Comparison of ENCODE assay signal across 1 cellular context in the genomic region with DNA sequence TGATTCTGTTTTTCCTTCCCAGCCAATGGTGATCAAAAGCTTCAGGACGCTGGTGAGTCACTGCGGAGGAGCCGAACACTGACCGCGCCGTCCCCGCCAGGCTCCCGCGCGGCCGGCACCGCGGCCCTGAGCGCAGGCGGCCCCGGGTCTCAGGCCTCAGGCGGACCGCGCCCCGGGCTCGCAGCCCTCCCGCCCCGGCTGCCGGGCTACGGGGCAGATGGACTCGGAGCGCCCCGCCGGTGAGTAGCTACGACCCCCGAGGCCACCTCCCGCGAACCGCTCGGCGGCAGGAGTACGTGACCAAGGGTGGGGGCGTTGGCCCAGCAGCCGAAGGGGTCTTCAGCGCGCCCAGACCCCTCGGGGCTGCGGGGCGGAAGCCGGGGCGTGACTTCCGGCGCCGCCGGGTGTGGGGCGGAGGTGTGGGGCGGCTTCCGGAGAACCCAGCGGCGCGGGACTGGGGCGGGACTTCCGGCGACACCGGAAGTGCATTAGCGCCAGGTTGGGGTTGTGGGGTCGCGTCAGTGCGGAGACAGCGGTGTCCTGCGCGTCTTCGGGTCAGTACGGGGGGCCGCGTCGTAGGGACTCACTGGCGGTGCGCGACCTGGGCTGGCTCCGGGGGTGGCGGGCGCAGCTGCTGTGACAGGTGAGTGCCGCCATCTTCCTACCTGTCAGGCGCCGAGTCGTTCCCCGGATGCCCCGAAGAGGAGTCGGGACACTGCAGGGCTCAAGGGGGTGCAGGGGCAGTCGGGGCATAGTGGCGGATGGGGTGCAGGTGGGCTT.
TF ChIP-seq lines count a peak whose summit lies in the region.

TSS of gene WDR37 (plus strand) at position 60 of the 780 bp plus-strand sequence. CDS start 15,771 bp downstream, outside the sequence.

TF ChIP-seq in HepG2, 621 proteins besides CTCF, POLR2A, EP300 and RAD21 (continued from another document and continues in another):
- peak; percentile 67 for TF ChIP-seq ZHX2 (IDR thresholded peaks at IDR 0.05; ENCODE audit: low read depth)
- no peak for TF ChIP-seq ZHX2 (CRISPR knock-in tag; IDR thresholded peaks at IDR 0.05; ENCODE audit: borderline replicate concordance)
- peak; percentile 34; the same call in 1 of the 2 replicates for TF ChIP-seq SOX5 (CRISPR knock-in tag; IDR thresholded peaks at IDR 0.05; ENCODE audit: borderline replicate concordance)
- TF ChIP-seq ZNF766 (CRISPR knock-in tag; IDR thresholded peaks at IDR 0.05; ENCODE audit: borderline replicate concordance): 0 out of 2 replicates have a peak, but pooled peaks have one; percentile 27
- no peak for TF ChIP-seq TCF12 (IDR thresholded peaks at IDR 0.05)
- no peak for TF ChIP-seq TCF12 (CRISPR knock-in tag; IDR thresholded peaks at IDR 0.05)
- TF ChIP-seq, protein P1, sequence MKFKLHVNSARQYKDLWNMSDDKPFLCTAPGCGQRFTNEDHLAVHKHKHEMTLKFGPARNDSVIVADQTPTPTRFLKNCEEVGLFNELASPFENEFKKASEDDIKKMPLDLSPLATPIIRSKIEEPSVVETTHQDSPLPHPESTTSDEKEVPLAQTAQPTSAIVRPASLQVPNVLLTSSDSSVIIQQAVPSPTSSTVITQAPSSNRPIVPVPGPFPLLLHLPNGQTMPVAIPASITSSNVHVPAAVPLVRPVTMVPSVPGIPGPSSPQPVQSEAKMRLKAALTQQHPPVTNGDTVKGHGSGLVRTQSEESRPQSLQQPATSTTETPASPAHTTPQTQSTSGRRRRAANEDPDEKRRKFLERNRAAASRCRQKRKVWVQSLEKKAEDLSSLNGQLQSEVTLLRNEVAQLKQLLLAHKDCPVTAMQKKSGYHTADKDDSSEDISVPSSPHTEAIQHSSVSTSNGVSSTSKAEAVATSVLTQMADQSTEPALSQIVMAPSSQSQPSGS (CRISPR knock-in tag; IDR thresholded peaks at IDR 0.05): peak; percentile 40; the same call in 1 of the 2 replicates
- TF ChIP-seq, protein P2, sequence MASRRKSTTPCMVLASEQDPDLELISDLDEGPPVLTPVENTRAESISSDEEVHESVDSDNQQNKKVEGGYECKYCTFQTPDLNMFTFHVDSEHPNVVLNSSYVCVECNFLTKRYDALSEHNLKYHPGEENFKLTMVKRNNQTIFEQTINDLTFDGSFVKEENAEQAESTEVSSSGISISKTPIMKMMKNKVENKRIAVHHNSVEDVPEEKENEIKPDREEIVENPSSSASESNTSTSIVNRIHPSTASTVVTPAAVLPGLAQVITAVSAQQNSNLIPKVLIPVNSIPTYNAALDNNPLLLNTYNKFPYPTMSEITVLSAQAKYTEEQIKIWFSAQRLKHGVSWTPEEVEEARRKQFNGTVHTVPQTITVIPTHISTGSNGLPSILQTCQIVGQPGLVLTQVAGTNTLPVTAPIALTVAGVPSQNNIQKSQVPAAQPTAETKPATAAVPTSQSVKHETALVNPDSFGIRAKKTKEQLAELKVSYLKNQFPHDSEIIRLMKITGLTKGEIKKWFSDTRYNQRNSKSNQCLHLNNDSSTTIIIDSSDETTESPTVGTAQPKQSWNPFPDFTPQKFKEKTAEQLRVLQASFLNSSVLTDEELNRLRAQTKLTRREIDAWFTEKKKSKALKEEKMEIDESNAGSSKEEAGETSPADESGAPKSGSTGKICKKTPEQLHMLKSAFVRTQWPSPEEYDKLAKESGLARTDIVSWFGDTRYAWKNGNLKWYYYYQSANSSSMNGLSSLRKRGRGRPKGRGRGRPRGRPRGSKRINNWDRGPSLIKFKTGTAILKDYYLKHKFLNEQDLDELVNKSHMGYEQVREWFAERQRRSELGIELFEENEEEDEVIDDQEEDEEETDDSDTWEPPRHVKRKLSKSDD (CRISPR knock-in tag; IDR thresholded peaks at IDR 0.05; ENCODE audit: low read depth): no peak; the same call in 1 of the 2 replicates
- TF ChIP-seq ZBTB14 (CRISPR knock-in tag; IDR thresholded peaks at IDR 0.05): no peak
- TF ChIP-seq, protein P3, sequence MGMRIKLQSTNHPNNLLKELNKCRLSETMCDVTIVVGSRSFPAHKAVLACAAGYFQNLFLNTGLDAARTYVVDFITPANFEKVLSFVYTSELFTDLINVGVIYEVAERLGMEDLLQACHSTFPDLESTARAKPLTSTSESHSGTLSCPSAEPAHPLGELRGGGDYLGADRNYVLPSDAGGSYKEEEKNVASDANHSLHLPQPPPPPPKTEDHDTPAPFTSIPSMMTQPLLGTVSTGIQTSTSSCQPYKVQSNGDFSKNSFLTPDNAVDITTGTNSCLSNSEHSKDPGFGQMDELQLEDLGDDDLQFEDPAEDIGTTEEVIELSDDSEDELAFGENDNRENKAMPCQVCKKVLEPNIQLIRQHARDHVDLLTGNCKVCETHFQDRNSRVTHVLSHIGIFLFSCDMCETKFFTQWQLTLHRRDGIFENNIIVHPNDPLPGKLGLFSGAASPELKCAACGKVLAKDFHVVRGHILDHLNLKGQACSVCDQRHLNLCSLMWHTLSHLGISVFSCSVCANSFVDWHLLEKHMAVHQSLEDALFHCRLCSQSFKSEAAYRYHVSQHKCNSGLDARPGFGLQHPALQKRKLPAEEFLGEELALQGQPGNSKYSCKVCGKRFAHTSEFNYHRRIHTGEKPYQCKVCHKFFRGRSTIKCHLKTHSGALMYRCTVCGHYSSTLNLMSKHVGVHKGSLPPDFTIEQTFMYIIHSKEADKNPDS (CRISPR knock-in tag; IDR thresholded peaks at IDR 0.05): 0 out of 2 replicates have a peak, but pooled peaks have one; percentile 31
- no peak for TF ChIP-seq NCOA2 (CRISPR knock-in tag; IDR thresholded peaks at IDR 0.05)
- 0 out of 2 replicates have a peak, but pooled peaks have one; percentile 12 for TF ChIP-seq CEBPG (CRISPR knock-in tag; IDR thresholded peaks at IDR 0.05)
- 0 out of 2 replicates have a peak, but pooled peaks have one; percentile 56 for TF ChIP-seq SMAD1 (CRISPR knock-in tag; IDR thresholded peaks at IDR 0.05; ENCODE audit: borderline replicate concordance, low read depth)
- TF ChIP-seq PRPF4 (IDR thresholded peaks at IDR 0.05; ENCODE audit: low read depth, low read length, poor library complexity, severe bottlenecking): no peak
- peak; percentile 55; the same call in 1 of the 2 replicates for TF ChIP-seq KLF12 (CRISPR knock-in tag; IDR thresholded peaks at IDR 0.05; ENCODE audit: borderline replicate concordance)
- TF ChIP-seq DNMT1 (CRISPR knock-in tag; IDR thresholded peaks at IDR 0.05): no peak
- no peak for TF ChIP-seq DPF2 (CRISPR knock-in tag; IDR thresholded peaks at IDR 0.05; ENCODE audit: borderline replicate concordance, low read depth)
- peak; percentile 90 for TF ChIP-seq ZNF574 (CRISPR knock-in tag; IDR thresholded peaks at IDR 0.05)
- TF ChIP-seq ZNF10 (CRISPR knock-in tag; IDR thresholded peaks at IDR 0.05; ENCODE audit: borderline replicate concordance, low read depth): no peak
- 0 out of 2 replicates have a peak, but pooled peaks have one; percentile 45 for TF ChIP-seq ZIK1 (CRISPR knock-in tag; IDR thresholded peaks at IDR 0.05; ENCODE audit: borderline replicate concordance, low read depth)
- no peak; the same call in 1 of the 2 replicates for TF ChIP-seq ZFP90 (CRISPR knock-in tag; IDR thresholded peaks at IDR 0.05; ENCODE audit: borderline replicate concordance)
